Comparison of ENCODE assay signal across 16 cellular contexts in genomic region chr6:117195728-117196127, GRCh38.
DNase-seq lines count a peak whose midpoint lies in the region; ATAC-seq and TF ChIP-seq lines count a peak whose summit lies in the region.
"Had no signal": no experiment of that assay in that cellular context is flagged by ENCODE, and none has a peak within 500 bp of the region (broad histone marks: within the 10 kb centered on the region; RNA-seq: fewer than 3 reads in every experiment).

No MANE protein-coding gene starts in this region.

- no peak overlapping the region for H3K4me2 ChIP-seq in mammary epithelial cell (ENCODE audit: insufficient read depth, low read depth, low read length)

- H2AFZ ChIP-seq in mammary epithelial cell (ENCODE audit: low read depth, low read length), result no peak overlapping the region

- peaks cover 5% of the 10 kb centered on the region for H3K4me1 ChIP-seq in mammary epithelial cell (ENCODE audit: insufficient read depth, low read length)
- H3K4me1 ChIP-seq in gastrocnemius medialis, result peaks cover 5 to 20% of the 10 kb centered on the region in 2 donors
- H3K4me1 ChIP-seq: BE2C had no signal

- TF ChIP-seq POLR2A in gastrocnemius medialis (IDR thresholded peaks at IDR 0.05), result no peak

- WGBS in mammary epithelial cell (ENCODE audit: low coverage, missing lambda C conversion rate), result 80% methylated on average over 3 of the region's 3 CpGs

- ATAC-seq in gastrocnemius medialis, result peak; percentile 53 to 67

- BruUV-seq in mammary epithelial cell (replicated peaks; lab: Mats Ljungman, UMichigan), result no TSS peak

- dilution Hi-C loops in mammary epithelial cell (cut with HindIII; ENCODE audit: low sequenced_read_pairs), result no loop called here

- in situ Hi-C loops in mammary epithelial cell (cut with MboI; ENCODE audit: low sequenced_read_pairs in 2 of 2), result no loop called here
- in situ Hi-C loops in gastrocnemius medialis (cut with MboI; ENCODE audit: low sequenced_read_pairs in 4 of 4), result loop anchor here in 1 of 4 donors (25.0 kb wide), 1 partner anchor 233 kb away; no protein-coding TSS in a partner anchor

- no peaks in the 10 kb centered on the region for H3K9me3 ChIP-seq in mammary epithelial cell (replicated peaks; ENCODE audit: insufficient read depth, low read length)
- H3K9me3 ChIP-seq in gastrocnemius medialis, result no peaks in the 10 kb centered on the region
- H3K9me3 ChIP-seq: BE2C had no signal

- no peaks in the 10 kb centered on the region for H3K27me3 ChIP-seq in mammary epithelial cell (ENCODE audit: insufficient read depth, low read length)
- no peaks in the 10 kb centered on the region for H3K27me3 ChIP-seq in gastrocnemius medialis
- H3K27me3 ChIP-seq: BE2C had no signal

- intact Hi-C loops in mammary epithelial cell (cut with micrococcal nuclease), result loop anchor here (5.0 kb wide), 1 partner anchor 122 kb away; no protein-coding TSS in a partner anchor
- intact Hi-C loops in gastrocnemius medialis (cut with DNase I; ENCODE audit: low total_unique reads), result loop anchor here (5.0 kb wide), 1 partner anchor 72 kb away; the partner anchor contains the start of gene VGLL2

- no peaks in the 10 kb centered on the region for H3K79me2 ChIP-seq in mammary epithelial cell (ENCODE audit: insufficient read depth, low read length)

- H3K36me3 ChIP-seq in mammary epithelial cell (ENCODE audit: insufficient read depth, low read length) (no peaks in the 10 kb centered on the region), gastrocnemius medialis (no peaks in the 10 kb centered on the region)
- H3K36me3 ChIP-seq: BE2C had no signal

- H3K4me3 ChIP-seq in mammary epithelial cell (replicated peaks in 1 of 3; ENCODE audit: insufficient read depth in 1 of 3, low read depth in 2 of 3, low read length in 3 of 3), result no peak overlapping the region
- no peak overlapping the region for H3K4me3 ChIP-seq in gastrocnemius medialis

- TF ChIP-seq CTCF in mammary epithelial cell (conservative IDR thresholded peaks at IDR 0.05 in 1 of 2, IDR thresholded peaks at IDR 0.05 in 1 of 2; ENCODE audit: extremely low read depth in 1 of 2, insufficient read depth in 1 of 2, low read depth in 1 of 2, low read length in 2 of 2) (no peak), gastrocnemius medialis (IDR thresholded peaks at IDR 0.05 in 4 of 5, conservative IDR thresholded peaks at IDR 0.05 in 1 of 5) (no peak)

- no peak overlapping the region for H3K9ac ChIP-seq in mammary epithelial cell (ENCODE audit: insufficient read depth, low read length)

- CTCF ChIA-PET in mammary epithelial cell (lab: Charles Lee; ENCODE audit: low non-redundant PET), result interaction anchor here (0.7 kb wide), 1 partner anchor 299 kb away, joined by 3 read pairs; no protein-coding TSS in a partner anchor

- no peaks in the 10 kb centered on the region for H4K20me1 ChIP-seq in mammary epithelial cell (ENCODE audit: insufficient read depth, low read length)

- DNase-seq in HT1080 (ENCODE audit: low read depth) (peak; percentile 10), mammary epithelial cell (peak; percentile 53), myocyte (ENCODE audit: low read depth) (peak; percentile 17), gastrocnemius medialis (no peak), NCI-H1105 treated with DMSO at 0.1 percent for 48 hours (lab: John Stamatoyannopoulos, UW) (no peak), NCI-H748 (lab: John Stamatoyannopoulos, UW; ENCODE audit: unreplicated experiment) (no peak), NCI-H82 treated with DMSO at 0.1 percent for 48 hours (lab: John Stamatoyannopoulos, UW; ENCODE audit: unreplicated experiment) (no peak)
- DNase-seq: BE2C; CD4-positive, alpha-beta T cell; DND-41; Kasumi-1; NCI-H1105; NCI-H187; NCI-H345; NCI-H526; SIG-M5 had no signal

- no peak overlapping the region for H3K27ac ChIP-seq in mammary epithelial cell (ENCODE audit: insufficient read depth, low read depth, low read length)
- no peak overlapping the region for H3K27ac ChIP-seq in gastrocnemius medialis

Comparison
In these comparisons a context has a peak if more than half of its experiments do, and no peak if none do; other contexts are left out.
1. DNase-seq: peak in HT1080 (single experiment), mammary epithelial cell (single experiment) and myocyte (single experiment); none in gastrocnemius medialis (0 of 2), NCI-H1105 treated with DMSO at 0.1 percent for 48 hours (single experiment), NCI-H748 (single experiment) and NCI-H82 treated with DMSO at 0.1 percent for 48 hours (single experiment).